Comparison of ENCODE assay signal across 8 cellular contexts in the genomic region with DNA sequence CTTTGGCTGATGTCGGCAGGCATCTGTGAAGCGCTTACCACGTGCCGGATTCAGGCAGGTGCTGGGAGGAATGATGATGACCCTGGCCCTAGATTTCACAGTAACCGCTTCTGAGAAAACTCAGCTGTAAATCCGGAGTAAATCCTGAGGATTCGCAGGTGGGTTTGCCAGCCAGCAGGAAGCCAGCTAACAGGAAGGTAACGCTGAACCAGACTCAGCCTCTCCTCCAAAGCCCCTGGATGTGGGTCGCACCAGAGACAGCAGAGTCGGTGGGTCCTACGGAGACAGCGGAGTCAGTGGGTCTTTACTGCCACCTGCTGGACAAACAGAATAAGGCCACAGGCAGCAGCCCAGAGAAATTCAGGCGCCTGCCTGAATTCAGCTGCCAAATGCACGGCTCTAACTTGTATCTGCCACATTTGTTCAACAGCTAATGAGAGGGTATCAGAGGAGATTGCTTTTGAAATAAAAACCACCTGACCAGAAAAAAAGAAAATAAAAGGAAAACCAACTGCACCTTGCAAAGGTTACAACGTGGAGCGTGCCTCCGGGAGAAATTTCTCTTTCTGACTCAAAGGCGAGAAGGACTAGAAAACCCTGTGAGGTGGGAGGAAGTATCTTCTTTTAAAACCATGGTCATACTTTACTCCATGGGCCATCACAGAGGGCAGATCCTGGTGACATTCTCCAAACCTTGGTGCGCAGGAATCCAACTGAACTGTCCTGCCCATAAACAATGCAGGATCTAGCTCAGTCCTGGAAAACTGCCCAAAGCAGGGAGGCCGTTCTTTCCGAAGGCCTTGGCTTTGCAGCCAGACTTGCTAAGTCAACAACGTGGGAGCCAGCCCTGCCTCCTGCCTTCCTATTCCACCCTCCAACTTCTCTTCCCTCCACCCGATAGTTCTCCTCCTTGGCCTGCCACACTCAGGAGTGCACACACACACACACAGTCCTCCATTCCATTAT. TPM values are rescaled to one million over a fixed set of nuclear protein-coding genes. Genes with fewer than 3 reads are reported as not detected.
DNase-seq lines count a peak whose midpoint lies in the region; ATAC-seq, FAIRE-seq and TF ChIP-seq lines count a peak whose summit lies in the region.

No MANE protein-coding gene starts in this region.

- H3K36me3 ChIP-seq in neural progenitor cell (no peaks in the 10 kb centered on the region), stomach smooth muscle (ENCODE audit: control insufficient read depth in 2 of 2, insufficient read depth in 2 of 2, low read length in 2 of 2) (no peaks in the 10 kb centered on the region)

- no peaks in the 10 kb centered on the region for H3F3A ChIP-seq in neural progenitor cell (ENCODE audit: low read depth)

- no peaks in the 10 kb centered on the region for H3K36me3 Mint-ChIP-seq in neural progenitor cell

- H4K20me1 ChIP-seq in neural progenitor cell (ENCODE audit: low read depth), result no peaks in the 10 kb centered on the region

- H3K4me1 ChIP-seq in neural progenitor cell (no peaks in the 10 kb centered on the region), stomach smooth muscle (ENCODE audit: control insufficient read depth, insufficient read depth, low read length) (peaks cover 37% of the 10 kb centered on the region)

- H3K27me3 Mint-ChIP-seq in neural progenitor cell (ENCODE audit: insufficient read depth, low read depth), result peaks cover 4% of the 10 kb centered on the region

- no peak overlapping the region for H3K4me3 ChIP-seq in LNCaP clone FGC (ENCODE audit: low read depth, low read length)
- H3K4me3 ChIP-seq in neural progenitor cell, result no peak overlapping the region
- H3K4me3 ChIP-seq in stomach smooth muscle (ENCODE audit: low read length in 2 of 2), result peak overlapping the region; percentile 50 to 67

- H3K27ac ChIP-seq in neural progenitor cell (no peak overlapping the region), stomach smooth muscle (ENCODE audit: low read length) (peak overlapping the region; percentile 69)

- peak; percentile 36 for DNase-seq in DMS153 (lab: John Stamatoyannopoulos, UW)
- DNase-seq in LNCaP clone FGC (ENCODE audit: low read depth), result peak; percentile 87
- DNase-seq in RPMI8226, result peak; percentile 75
- peak; percentile 31 for DNase-seq in activated effector memory CD4-positive, alpha-beta T cell treated with Interleukin-2 at 50 U/mL for 16 hours
- peak; percentile 54 to 75 for DNase-seq in frontal cortex (ENCODE audit: low spot score in 2 of 2)
- DNase-seq in neural progenitor cell (ENCODE audit: low spot score), result peak; percentile 88

- H3K4me3 Mint-ChIP-seq in neural progenitor cell, result no peak overlapping the region

- H3K9me3 ChIP-seq in neural progenitor cell (ENCODE audit: low read depth), result no peaks in the 10 kb centered on the region
- no peaks in the 10 kb centered on the region for H3K9me3 ChIP-seq in stomach smooth muscle (ENCODE audit: control insufficient read depth in 2 of 2, low read length in 2 of 2)

- peak overlapping the region; percentile 50 for H3K4me2 ChIP-seq in neural progenitor cell

- no peaks in the 10 kb centered on the region for H3K9me3 Mint-ChIP-seq in neural progenitor cell

- H3K79me2 ChIP-seq in neural progenitor cell (ENCODE audit: low read depth), result no peaks in the 10 kb centered on the region

- H3K4me1 Mint-ChIP-seq in neural progenitor cell, result no peaks in the 10 kb centered on the region

- peak; percentile 91 for TF ChIP-seq CTCF in LNCaP clone FGC (IDR thresholded peaks at IDR 0.05; ENCODE audit: control insufficient read depth, extremely low read depth, insufficient read depth)
- peak; percentile 93 for TF ChIP-seq CTCF in neural progenitor cell (IDR thresholded peaks at IDR 0.05)

- H3K27me3 ChIP-seq in neural progenitor cell (peaks cover 25% of the 10 kb centered on the region), stomach smooth muscle (ENCODE audit: control insufficient read depth in 1 of 2, insufficient read depth in 2 of 2, low read length in 2 of 2) (no peaks in the 10 kb centered on the region)

- no peak overlapping the region for H3K9ac ChIP-seq in neural progenitor cell
- peak overlapping the region; percentile 46 to 69 for H3K9ac ChIP-seq in stomach smooth muscle (ENCODE audit: low read length in 2 of 2)

- no peak for ATAC-seq in GM21786 (IDR thresholded peaks at IDR 0.05; ENCODE audit: unreplicated experiment)

- peak overlapping the region; percentile 51 for H2AFZ ChIP-seq in neural progenitor cell (replicated peaks)

- FAIRE-seq in frontal cortex (lab: Jason Lieb, UNC), result no peak

- H3K27ac Mint-ChIP-seq in neural progenitor cell, result no peak overlapping the region

RNA-seq across cellular contexts. Expression of gene COPRS, which starts 16.3 kb away (rescaled TPM):
- total RNA-seq in frontal cortex, result 35.1 TPM
- total RNA-seq in neural progenitor cell (ENCODE audit: low replicate concordance), result 37.9 and 51.3 TPM in 2 replicates

RNA-seq across cellular contexts. Expression of gene UTP6, which starts 58.8 kb away (rescaled TPM):
- total RNA-seq in frontal cortex (30.6 TPM), neural progenitor cell (ENCODE audit: low replicate concordance) (44.8 and 70.1 TPM in 2 replicates)

Comparison
In these comparisons a context has a peak if more than half of its experiments do, and no peak if none do; other contexts are left out.
1. DNase-seq: peak in every context shown above with its lines; median percentile 88 in neural progenitor cell; 87 in LNCaP clone FGC; 75 in RPMI8226; 64 in frontal cortex; 36 in DMS153; 31 in activated effector memory CD4-positive, alpha-beta T cell treated with Interleukin-2 at 50 U/mL for 16 hours.
2. H3K4me3 ChIP-seq: peak in stomach smooth muscle (2 of 2); none in LNCaP clone FGC (single experiment) and neural progenitor cell (single experiment).